In the genomic region with DNA sequence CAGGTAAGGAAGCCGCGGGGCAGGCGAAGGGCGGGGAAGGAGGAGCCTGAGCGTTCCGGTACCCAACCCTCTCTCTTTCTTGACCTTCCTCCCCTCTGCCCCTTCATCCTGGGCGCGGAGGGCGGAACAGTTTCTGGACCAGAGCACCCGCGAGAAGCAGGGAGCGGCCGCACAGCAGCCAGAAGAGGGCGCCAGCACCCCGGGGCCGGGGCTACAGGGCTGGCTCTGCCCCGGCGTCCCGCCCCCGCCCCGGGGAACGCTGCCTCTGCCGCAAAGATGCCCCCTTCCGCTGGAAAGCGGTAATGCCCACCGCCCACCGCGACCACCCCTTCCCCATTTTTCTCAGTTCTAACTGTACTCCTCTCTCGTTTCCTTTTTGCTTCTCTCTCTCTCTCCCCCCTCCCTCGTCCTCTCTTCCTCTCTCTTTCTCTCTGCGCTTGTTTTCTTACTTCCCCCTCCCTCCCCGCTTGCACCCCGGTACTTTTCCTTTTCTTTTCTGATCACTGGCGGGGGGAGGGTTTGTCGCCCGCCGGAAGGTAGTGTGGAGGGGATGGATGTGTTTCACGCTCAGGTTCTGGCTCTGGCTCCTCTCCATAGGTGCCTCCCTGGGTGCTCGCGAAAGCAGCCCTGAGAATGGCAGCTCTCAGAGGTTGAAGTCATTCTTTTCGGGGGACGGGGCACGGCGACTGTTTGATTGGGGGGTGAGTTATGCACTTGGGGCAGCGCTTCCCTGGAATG, we compare ENCODE assay signal across 8 cellular contexts. TPM values are rescaled to one million over a fixed set of nuclear protein-coding genes. Genes with fewer than 3 reads are reported as not detected.
A peak's percentile ranks its signal among the peaks of the same experiment; 100 is the strongest.
DNase-seq lines count a peak whose midpoint lies in the region; ATAC-seq and TF ChIP-seq lines count a peak whose summit lies in the region.

No MANE protein-coding gene starts in this region.

- H3K9me3 Mint-ChIP-seq in neural progenitor cell, result peaks cover 13% of the 10 kb centered on the region

- H3K27ac ChIP-seq in OCI-LY1 (ENCODE audit: low read depth, low read length, poor library complexity, severe bottlenecking) (no peak overlapping the region), neural progenitor cell (no peak overlapping the region), stomach smooth muscle (ENCODE audit: low read length) (peak overlapping the region; percentile 79)

- ATAC-seq in GM19372 (IDR thresholded peaks at IDR 0.05; ENCODE audit: low read depth, unreplicated experiment), result peak; percentile 91
- peak; percentile 87 for ATAC-seq in HG03469 (IDR thresholded peaks at IDR 0.05; ENCODE audit: unreplicated experiment)

- TF ChIP-seq CTCF in OCI-LY1 (IDR thresholded peaks at IDR 0.05; ENCODE audit: low read length) (peak; percentile 89), neural progenitor cell (IDR thresholded peaks at IDR 0.05) (peak; percentile 89)

- H3K4me1 ChIP-seq in OCI-LY1 (ENCODE audit: insufficient read depth, low read length, severe bottlenecking), result peaks cover 8% of the 10 kb centered on the region
- peaks cover 5% of the 10 kb centered on the region for H3K4me1 ChIP-seq in neural progenitor cell
- H3K4me1 ChIP-seq in stomach smooth muscle (ENCODE audit: control insufficient read depth, insufficient read depth, low read length), result peaks cover 21% of the 10 kb centered on the region

- H3K79me2 ChIP-seq in OCI-LY1 (ENCODE audit: insufficient read depth, low read length) (no peaks in the 10 kb centered on the region), neural progenitor cell (ENCODE audit: low read depth) (no peaks in the 10 kb centered on the region)

- H3K9ac ChIP-seq in OCI-LY1 (ENCODE audit: low read length), result peak overlapping the region; percentile 49; the same call in 1 of the 2 replicates
- H3K9ac ChIP-seq in neural progenitor cell, result no peak overlapping the region
- peak overlapping the region; percentile 84 to 97 for H3K9ac ChIP-seq in stomach smooth muscle (ENCODE audit: low read length in 2 of 2)

- H3K36me3 Mint-ChIP-seq in neural progenitor cell, result no peaks in the 10 kb centered on the region

- H3K9me2 ChIP-seq in OCI-LY1 (ENCODE audit: low read depth, low read length), result no peaks in the 10 kb centered on the region

- peak overlapping the region; percentile 80 for H3K4me2 ChIP-seq in OCI-LY1 (ENCODE audit: low read length)
- peak overlapping the region; percentile 76 for H3K4me2 ChIP-seq in neural progenitor cell

- H3K36me3 ChIP-seq in OCI-LY1 (ENCODE audit: insufficient read depth, low read length) (no peaks in the 10 kb centered on the region), neural progenitor cell (no peaks in the 10 kb centered on the region), stomach smooth muscle (ENCODE audit: control insufficient read depth in 2 of 2, insufficient read depth in 2 of 2, low read length in 2 of 2) (no peaks in the 10 kb centered on the region)

- H3K4me1 Mint-ChIP-seq in neural progenitor cell, result peaks cover 22% of the 10 kb centered on the region

- H3K27me3 ChIP-seq in OCI-LY1 (ENCODE audit: insufficient read depth, low read length) (no peaks in the 10 kb centered on the region), neural progenitor cell (peaks cover 98% of the 10 kb centered on the region), stomach smooth muscle (ENCODE audit: control insufficient read depth in 1 of 2, insufficient read depth in 2 of 2, low read length in 2 of 2) (no peaks in the 10 kb centered on the region)

- H2AFZ ChIP-seq in OCI-LY1 (ENCODE audit: low read length) (peak overlapping the region; percentile 66), neural progenitor cell (replicated peaks) (peak overlapping the region; percentile 94)

- H3K27ac Mint-ChIP-seq in neural progenitor cell, result no peak overlapping the region

- peaks cover 69% of the 10 kb centered on the region for H3K27me3 Mint-ChIP-seq in neural progenitor cell (ENCODE audit: insufficient read depth, low read depth)

- H4K20me1 ChIP-seq in OCI-LY1 (ENCODE audit: insufficient read depth, low read length), result no peaks in the 10 kb centered on the region
- peaks cover 49% of the 10 kb centered on the region for H4K20me1 ChIP-seq in neural progenitor cell (ENCODE audit: low read depth)

- H3K4me3 ChIP-seq in OCI-LY1 (ENCODE audit: low read depth, low read length, poor library complexity, severe bottlenecking), result peak overlapping the region; percentile 63
- peak overlapping the region; percentile 80 for H3K4me3 ChIP-seq in neural progenitor cell
- peak overlapping the region; percentile 95 to 97 for H3K4me3 ChIP-seq in stomach smooth muscle (ENCODE audit: low read length in 2 of 2)

- DNase-seq in CD1c-positive myeloid dendritic cell (ENCODE audit: extremely low spot score) (peak; percentile 90), fibroblast of the conjunctiva (ENCODE audit: low read depth) (peak; percentile 70), neural progenitor cell (ENCODE audit: low spot score) (peak; percentile 93)
- DNase-seq in activated T-helper 1 cell treated with anti-CD3 and anti-CD28 coated beads, Interleukin-2, amount 50 U/mL, for 16 hours (ENCODE audit: low read depth in 1 of 2, low spot score in 1 of 2), result peak; percentile 89 to 90

- no peaks in the 10 kb centered on the region for H3F3A ChIP-seq in OCI-LY1 (ENCODE audit: insufficient read depth, low read length)
- H3F3A ChIP-seq in neural progenitor cell (ENCODE audit: low read depth), result peaks cover 11% of the 10 kb centered on the region

- peak overlapping the region; percentile 89 for H3K4me3 Mint-ChIP-seq in neural progenitor cell

- H3K9me3 ChIP-seq in OCI-LY1 (ENCODE audit: low read length) (no peaks in the 10 kb centered on the region), neural progenitor cell (ENCODE audit: low read depth) (no peaks in the 10 kb centered on the region), stomach smooth muscle (ENCODE audit: control insufficient read depth in 2 of 2, low read length in 2 of 2) (peaks cover 0 to 5% of the 10 kb centered on the region in 2 donors)

RNA-seq across cellular contexts. Expression of gene PRDM8, which starts 13.1 kb away (rescaled TPM):
- total RNA-seq in neural progenitor cell (ENCODE audit: low replicate concordance), result 0.03 TPM in 1 of 2 replicates, not detected in the other
